9 cellular contexts compared by ENCODE assay signal in the genomic region with DNA sequence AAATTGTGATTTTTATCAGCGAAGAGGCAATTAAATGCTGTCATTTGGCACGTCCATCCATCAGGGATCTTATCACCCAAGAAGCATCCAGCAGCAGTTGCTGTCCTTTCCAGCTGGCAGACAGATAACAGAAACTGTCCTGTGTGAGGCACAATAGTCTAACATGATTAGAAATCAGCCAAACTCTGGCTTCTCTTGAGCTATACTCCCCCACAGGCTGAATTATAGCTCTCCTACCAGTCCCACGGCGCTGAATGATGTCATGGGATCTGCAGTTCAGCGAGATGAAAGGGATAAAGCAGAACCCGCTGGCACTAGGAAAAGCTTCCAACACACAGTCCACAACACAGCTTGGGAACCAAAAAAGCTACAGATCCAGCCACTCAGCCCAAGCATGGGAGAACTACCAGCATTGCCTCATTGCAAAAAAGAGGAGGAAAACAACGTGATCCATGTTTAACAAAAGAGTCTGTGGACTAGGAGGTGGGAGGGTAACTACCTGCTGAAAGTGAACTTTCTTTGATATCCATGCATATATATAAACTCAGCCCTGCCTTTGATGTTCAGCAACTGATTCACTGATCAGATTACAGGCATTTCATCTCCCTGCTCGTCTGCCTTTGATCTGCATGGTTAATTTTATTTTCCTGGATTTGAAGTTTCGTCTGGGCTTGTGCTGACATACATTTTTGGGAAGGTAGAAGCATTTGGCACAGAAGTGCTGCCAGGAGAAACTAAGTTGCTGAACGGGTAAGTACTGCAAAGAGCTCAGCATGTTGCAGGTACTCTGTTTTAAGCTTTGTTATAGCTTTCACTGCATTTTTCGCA. TPM values are rescaled to one million over a fixed set of nuclear protein-coding genes. Genes with fewer than 3 reads are reported as not detected.
A peak's percentile ranks its signal among the peaks of the same experiment; 100 is the strongest.
DNase-seq lines count a peak whose midpoint lies in the region; ATAC-seq and TF ChIP-seq lines count a peak whose summit lies in the region.
"Had no signal": no experiment of that assay in that cellular context is flagged by ENCODE, and none has a peak within 500 bp of the region (broad histone marks: within the 10 kb centered on the region; RNA-seq: fewer than 3 reads in every experiment).

A gene with protein sequence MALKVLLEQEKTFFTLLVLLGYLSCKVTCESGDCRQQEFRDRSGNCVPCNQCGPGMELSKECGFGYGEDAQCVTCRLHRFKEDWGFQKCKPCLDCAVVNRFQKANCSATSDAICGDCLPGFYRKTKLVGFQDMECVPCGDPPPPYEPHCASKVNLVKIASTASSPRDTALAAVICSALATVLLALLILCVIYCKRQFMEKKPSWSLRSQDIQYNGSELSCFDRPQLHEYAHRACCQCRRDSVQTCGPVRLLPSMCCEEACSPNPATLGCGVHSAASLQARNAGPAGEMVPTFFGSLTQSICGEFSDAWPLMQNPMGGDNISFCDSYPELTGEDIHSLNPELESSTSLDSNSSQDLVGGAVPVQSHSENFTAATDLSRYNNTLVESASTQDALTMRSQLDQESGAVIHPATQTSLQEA (plus strand): TSS at position 314 of the 828 bp plus-strand sequence. CDS start 19,772 bp downstream, outside the sequence.

- TF ChIP-seq CTCF in fibroblast of mammary gland (conservative IDR thresholded peaks at IDR 0.05; ENCODE audit: control insufficient read depth, insufficient read depth, low read depth, low read length) (no peak), omental fat pad (IDR thresholded peaks at IDR 0.05) (no peak)

- no peak within 1 kb of the TSS for H3K4me3 ChIP-seq in fibroblast of mammary gland (ENCODE audit: control insufficient read depth, low read depth, low read length)

- ATAC-seq in omental fat pad (ENCODE audit: low FRiP score), result peak; percentile 92

- DNase-seq in DMS 273 treated with DMSO at 0.1 percent for 48 hours (lab: John Stamatoyannopoulos, UW) (peak; percentile 81), NCI-H82 (lab: John Stamatoyannopoulos, UW) (peak; percentile 98), fibroblast of mammary gland (ENCODE audit: low read depth) (peak; percentile 86), omental fat pad (ENCODE audit: low spot score) (no peak), mesenteric fat pad (ENCODE audit: low spot score) (no peak), HuH-7.5 (ENCODE audit: low spot score) (no peak), SKM-1 (lab: John Stamatoyannopoulos, UW; ENCODE audit: unreplicated experiment) (no peak), SIG-M5 (lab: John Stamatoyannopoulos, UW) (no peak)

RNA-seq across cellular contexts. Expression of the gene that starts here (rescaled TPM):
- total RNA-seq in omental fat pad (1 to 10 TPM; 1.3 to 6.5 (median 2.8) TPM), mesenteric fat pad (1.5 TPM)
- total RNA-seq: activated T-helper 2 cell treated with anti-CD3 and anti-CD28 coated beads, Interferon-gamma antibody, Interleukin-2, Interleukin-4, amounts not matched to agents 10 μg/mL and 5 μg/mL and 100 μg/mL, durations not matched to agents 14 hours and 24 hours and 36 hours had no signal

Comparison
In these comparisons a context has a peak if more than half of its experiments do, and no peak if none do; other contexts are left out.
1. DNase-seq: peak in DMS 273 treated with DMSO at 0.1 percent for 48 hours (single experiment), NCI-H82 (single experiment) and fibroblast of mammary gland (single experiment); none in omental fat pad (single experiment), mesenteric fat pad (single experiment), HuH-7.5 (single experiment), SKM-1 (single experiment) and SIG-M5 (single experiment).